19 cellular contexts compared by ENCODE assay signal in genomic region chr3:189121088-189121487, GRCh38. TPM values are rescaled to one million over a fixed set of nuclear protein-coding genes. Genes with fewer than 3 reads are reported as not detected.
DNase-seq lines count a peak whose midpoint lies in the region; ATAC-seq and TF ChIP-seq lines count a peak whose summit lies in the region.
"Had no signal": no experiment of that assay in that cellular context is flagged by ENCODE, and none has a peak within 500 bp of the region (broad histone marks: within the 10 kb centered on the region; RNA-seq: fewer than 3 reads in every experiment).

No MANE protein-coding gene starts in this region.

- H3K4me3 Mint-ChIP-seq in activated CD8-positive, alpha-beta T cell treated with anti-CD3 and anti-CD28 coated beads, Interleukin-2, amount 10 ng/mL, durations not matched to agents 7 days and 5 days, result peak overlapping the region; percentile 37
- H3K4me3 Mint-ChIP-seq in natural killer cell (no peak overlapping the region), osteocyte (ENCODE audit: unreplicated experiment) (no peak overlapping the region)
- H3K4me3 Mint-ChIP-seq: B cell, brain had no signal

- H3K4me1 Mint-ChIP-seq in activated CD8-positive, alpha-beta T cell treated with anti-CD3 and anti-CD28 coated beads, Interleukin-2, amount 10 ng/mL, durations not matched to agents 7 days and 5 days (ENCODE audit: low read depth), result peaks cover 19% of the 10 kb centered on the region
- H3K4me1 Mint-ChIP-seq in natural killer cell, result peaks cover 0 to 7% of the 10 kb centered on the region in 2 donors
- peaks cover 2% of the 10 kb centered on the region for H3K4me1 Mint-ChIP-seq in osteocyte (ENCODE audit: unreplicated experiment)
- H3K4me1 Mint-ChIP-seq: B cell had no signal

- no peaks in the 10 kb centered on the region for H3F3A ChIP-seq in GM23248 (ENCODE audit: insufficient read depth)

- H3K4me2 ChIP-seq in GM23248 (ENCODE audit: unreplicated experiment), result no peak overlapping the region
- H3K4me2 ChIP-seq: smooth muscle cell had no signal

- peak; percentile 5 for DNase-seq in A172 (ENCODE audit: low spot score)
- no peak for DNase-seq in GM23248
- DNase-seq in activated CD8-positive, alpha-beta T cell treated with anti-CD3 and anti-CD28 coated beads, Interleukin-2, amount 10 ng/mL, durations not matched to agents 7 days and 5 days, result no peak
- no peak for DNase-seq in natural killer cell
- no peak for DNase-seq in osteocyte (ENCODE audit: extremely low spot score, unreplicated experiment)
- no peak for DNase-seq in HK-2 (ENCODE audit: unreplicated experiment)
- DNase-seq: activated CD8-positive, alpha-beta memory T cell treated with anti-CD3 and anti-CD28 coated beads for 24 hours; activated naive CD4-positive, alpha-beta T cell treated with Interleukin-2 at 50 U/mL for 16 hours; DMS153; kidney; NCI-H187 treated with DMSO at 0.1 percent for 48 hours; NCI-H510A had no signal

- H4K20me1 ChIP-seq in GM23248 (ENCODE audit: insufficient read depth), result no peaks in the 10 kb centered on the region

- H3K27ac ChIP-seq in GM23248, result no peak overlapping the region
- H3K27ac ChIP-seq: parathyroid adenoma, VCaP had no signal

- TF ChIP-seq CTCF in natural killer cell (IDR thresholded peaks at IDR 0.05) (no peak), osteocyte (IDR thresholded peaks at IDR 0.05) (no peak)

- no peaks in the 10 kb centered on the region for H3K9me2 ChIP-seq in GM23248 (ENCODE audit: insufficient read depth)

- H3K27me3 ChIP-seq in GM23248 (replicated peaks; ENCODE audit: insufficient read depth), result no peaks in the 10 kb centered on the region

- in situ Hi-C loops in GM23248 (cut with MboI), result no loop called here

- WGBS in GM23248 (ENCODE audit: low coverage in 1 of 2, low lambda C conversion rate in 2 of 2, missing lambda C conversion rate in 2 of 2), 2 experiments, result 59 to 61% methylated on average over 2 of the region's 2 CpGs

- no peaks in the 10 kb centered on the region for H3K79me2 ChIP-seq in GM23248 (ENCODE audit: insufficient read depth)
- H3K79me2 ChIP-seq: parathyroid adenoma had no signal

- H3K4me1 ChIP-seq in GM23248 (ENCODE audit: insufficient read depth), result peaks cover 12% of the 10 kb centered on the region; the same call in 1 of the 2 replicates
- H3K4me1 ChIP-seq: parathyroid adenoma had no signal

- peaks cover 23% of the 10 kb centered on the region for H3K9me3 Mint-ChIP-seq in activated CD8-positive, alpha-beta T cell treated with anti-CD3 and anti-CD28 coated beads, Interleukin-2, amount 10 ng/mL, durations not matched to agents 7 days and 5 days (ENCODE audit: insufficient read depth)
- H3K9me3 Mint-ChIP-seq in natural killer cell, result peaks cover 0 to 2% of the 10 kb centered on the region in 2 donors
- H3K9me3 Mint-ChIP-seq in osteocyte (ENCODE audit: unreplicated experiment), result no peaks in the 10 kb centered on the region

- CTCF ChIA-PET in activated CD8-positive, alpha-beta T cell treated with anti-CD3 and anti-CD28 coated beads, Interleukin-2, amount 10 ng/mL, durations not matched to agents 7 days and 5 days (lab: Charles Lee), result interaction anchor here (0.7 to 2.5 kb wide), 6 partner anchors 9 to 1381 kb away, joined by 3 to 15 read pairs (median 3); no protein-coding TSS in a partner anchor

- peak overlapping the region; percentile 64; the same call in 1 of the 2 replicates for H2AFZ ChIP-seq in GM23248
- H2AFZ ChIP-seq: parathyroid adenoma had no signal

- ATAC-seq in activated CD8-positive, alpha-beta T cell treated with anti-CD3 and anti-CD28 coated beads, Interleukin-2, amount 10 ng/mL, durations not matched to agents 7 days and 5 days, result no peak
- ATAC-seq in natural killer cell (peak; percentile 52 to 62 (median 55)), HG03196 (IDR thresholded peaks at IDR 0.05; ENCODE audit: unreplicated experiment) (no peak), GM21528 (IDR thresholded peaks at IDR 0.05; ENCODE audit: low FRiP score, unreplicated experiment) (no peak)

- POLR2A ChIA-PET in activated CD8-positive, alpha-beta T cell treated with anti-CD3 and anti-CD28 coated beads, Interleukin-2, amount 10 ng/mL, durations not matched to agents 7 days and 5 days (lab: Charles Lee), result interaction anchor here (2.7 kb wide), 1 partner anchor 10 kb away, joined by 10 read pairs; no protein-coding TSS in a partner anchor

- no peaks in the 10 kb centered on the region for H3K9me3 ChIP-seq in GM23248 (ENCODE audit: low read depth)

- H3K4me3 ChIP-seq in GM23248, result no peak overlapping the region
- H3K4me3 ChIP-seq: smooth muscle cell had no signal

- no peaks in the 10 kb centered on the region for H3K27me3 Mint-ChIP-seq in activated CD8-positive, alpha-beta T cell treated with anti-CD3 and anti-CD28 coated beads, Interleukin-2, amount 10 ng/mL, durations not matched to agents 7 days and 5 days (ENCODE audit: low read depth)
- no peaks in the 10 kb centered on the region for H3K27me3 Mint-ChIP-seq in natural killer cell (ENCODE audit: low read depth in 2 of 2)
- H3K27me3 Mint-ChIP-seq in osteocyte (ENCODE audit: unreplicated experiment), result no peaks in the 10 kb centered on the region
- H3K27me3 Mint-ChIP-seq: brain had no signal

- no peak overlapping the region for H3K9ac ChIP-seq in GM23248
- H3K9ac ChIP-seq: parathyroid adenoma had no signal

- peaks cover 25% of the 10 kb centered on the region for H3K36me3 Mint-ChIP-seq in activated CD8-positive, alpha-beta T cell treated with anti-CD3 and anti-CD28 coated beads, Interleukin-2, amount 10 ng/mL, durations not matched to agents 7 days and 5 days (ENCODE audit: low read depth)
- H3K36me3 Mint-ChIP-seq in natural killer cell (no peaks in the 10 kb centered on the region), osteocyte (ENCODE audit: unreplicated experiment) (no peaks in the 10 kb centered on the region)
- H3K36me3 Mint-ChIP-seq: brain had no signal

- peak overlapping the region; percentile 47 for H3K27ac Mint-ChIP-seq in activated CD8-positive, alpha-beta T cell treated with anti-CD3 and anti-CD28 coated beads, Interleukin-2, amount 10 ng/mL, durations not matched to agents 7 days and 5 days
- H3K27ac Mint-ChIP-seq in natural killer cell (peak overlapping the region in 1 of 2 donors; percentile 32), osteocyte (ENCODE audit: unreplicated experiment) (no peak overlapping the region)
- H3K27ac Mint-ChIP-seq: B cell, brain had no signal

- intact Hi-C loops in natural killer cell (cut with micrococcal nuclease), result no loop called here

- no peaks in the 10 kb centered on the region for H3K36me3 ChIP-seq in GM23248 (ENCODE audit: low read depth)

RNA-seq across cellular contexts. Expression of gene TPRG1, which starts 50.7 kb away (rescaled TPM):
- 1.1 and 5.4 TPM in 2 replicates for total RNA-seq in A172 (2014; rRNA removed; shearing (Covaris generic))
- not detected in 2 replicates for total RNA-seq in GM23248 (2014; rRNA removed; shearing (Covaris generic))
- polyA plus RNA-seq in GM23248 (2016; fragmentation: Nextera tagmentation; extraction: Ambion mirVana), result not detected in 2 replicates
- total RNA-seq in activated CD8-positive, alpha-beta T cell treated with anti-CD3 and anti-CD28 coated beads, Interleukin-2, amount 10 ng/mL, durations not matched to agents 7 days and 5 days, result 1 to 10 TPM in 1 of 2 experiments, under 1 TPM in 1; 0.86 to 1.0 TPM
- total RNA-seq in natural killer cell (1 to 10 TPM; 1.3 to 4.6 (median 1.9) TPM), osteocyte (0.46 and 1.6 TPM in 2 replicates)

Comparison
In these comparisons a context has a peak if more than half of its experiments do, and no peak if none do; other contexts are left out.
1. ATAC-seq: peak in natural killer cell (3 of 3); none in activated CD8-positive, alpha-beta T cell treated with anti-CD3 and anti-CD28 coated beads, Interleukin-2, amount 10 ng/mL, durations not matched to agents 7 days and 5 days (single experiment), HG03196 (single experiment) and GM21528 (single experiment).